ENCODE assay signal across 8 cellular contexts in genomic region chr5:7897014-7897600, GRCh38. TPM values are rescaled to one million over a fixed set of nuclear protein-coding genes. Genes with fewer than 3 reads are reported as not detected.
DNase-seq lines count a peak whose midpoint lies in the region; TF ChIP-seq lines count a peak whose summit lies in the region.

No MANE protein-coding gene starts in this region.

- no peaks in the 10 kb centered on the region for H3K27me3 ChIP-seq in KMS-11 (ENCODE audit: insufficient read depth, low read depth)

- DNase-seq in stimulated activated CD4-positive, alpha-beta T cell treated with anti-CD3 and anti-CD28 coated beads, Interleukin-15, amount 100 ng/mL, for 24 hours = peak; percentile 26
- no peak for DNase-seq in stimulated activated CD4-positive, alpha-beta T cell treated with anti-CD3 and anti-CD28 coated beads, Interleukin-1b, Interleukin-23, amount 100 ng/mL, for 48 hours
- DNase-seq in glutamatergic neuron = peak; percentile 46
- DNase-seq in C1 segment of cervical spinal cord (lab: John Stamatoyannopoulos, UW) = no peak
- DNase-seq in D341Med (ENCODE audit: low spot score) = no peak
- DNase-seq in NCI-H2107 treated with DMSO at 0.1 percent for 48 hours (lab: John Stamatoyannopoulos, UW; ENCODE audit: unreplicated experiment) = no peak

- H3K36me3 ChIP-seq in KMS-11 (ENCODE audit: insufficient read depth) = peaks cover 43% of the 10 kb centered on the region; the same call in 1 of the 2 replicates

- H3K27ac ChIP-seq in KMS-11 = no peak overlapping the region

- peaks cover 3% of the 10 kb centered on the region for H3K4me1 Mint-ChIP-seq in glutamatergic neuron (ENCODE audit: low read depth, unreplicated experiment)

- H3K36me3 Mint-ChIP-seq in glutamatergic neuron (ENCODE audit: unreplicated experiment) = peaks cover 5% of the 10 kb centered on the region

- H3K9ac ChIP-seq in KMS-11 = no peak overlapping the region

- H3K4me3 ChIP-seq in KMS-11 (IDR thresholded peaks at IDR 0.05; ENCODE audit: insufficient read depth, low read depth, low read length) (no peak overlapping the region), WI38 (ENCODE audit: low read depth, low read length) (no peak overlapping the region)

- H3K4me3 Mint-ChIP-seq in glutamatergic neuron (ENCODE audit: unreplicated experiment) = no peak overlapping the region

- H4K20me1 ChIP-seq in KMS-11 (ENCODE audit: insufficient read depth) = peaks cover 14% of the 10 kb centered on the region; the same call in 1 of the 2 replicates

- TF ChIP-seq CTCF in KMS-11 (conservative IDR thresholded peaks at IDR 0.05; ENCODE audit: low read depth, low read length) (peak; percentile 31; the same call in 1 of the 2 replicates), WI38 (IDR thresholded peaks at IDR 0.05; ENCODE audit: low read depth, low read length) (peak; percentile 42; the same call in 1 of the 2 replicates), glutamatergic neuron (IDR thresholded peaks at IDR 0.05; ENCODE audit: partially characterized antibody, unreplicated experiment) (peak; percentile 32)

- no peak overlapping the region for H3K27ac Mint-ChIP-seq in glutamatergic neuron (ENCODE audit: unreplicated experiment)

- H3K4me1 ChIP-seq in KMS-11 (ENCODE audit: low read depth, poor library complexity, severe bottlenecking) = peaks cover 33% of the 10 kb centered on the region

- H3K4me2 ChIP-seq in KMS-11 = no peak overlapping the region

- 0 out of 2 replicates have a peak, but pooled peaks cover 9% of the 10 kb centered on the region for H3K79me2 ChIP-seq in KMS-11 (ENCODE audit: insufficient read depth, low read depth)

- no peaks in the 10 kb centered on the region for H3K9me3 Mint-ChIP-seq in glutamatergic neuron (ENCODE audit: unreplicated experiment)

- H2AFZ ChIP-seq in KMS-11 (ENCODE audit: low read depth) = no peak overlapping the region

- H3K27me3 Mint-ChIP-seq in glutamatergic neuron (ENCODE audit: unreplicated experiment) = peaks cover 2% of the 10 kb centered on the region

RNA-seq across cellular contexts. Expression of gene MTRR, which starts 28.2 kb away (rescaled TPM):
- 37.9 TPM for total RNA-seq in glutamatergic neuron (ENCODE audit: unreplicated experiment)

RNA-seq across cellular contexts. Expression of gene FASTKD3, which starts 28.3 kb away (rescaled TPM):
- 7.4 TPM for total RNA-seq in glutamatergic neuron (ENCODE audit: unreplicated experiment)

RNA-seq across cellular contexts. Expression of gene CFAP90, which starts 46.2 kb away (rescaled TPM):
- not detected for total RNA-seq in glutamatergic neuron (ENCODE audit: unreplicated experiment)

Comparison
In these comparisons a context has a peak if more than half of its experiments do, and no peak if none do; other contexts are left out.
1. DNase-seq: peak in stimulated activated CD4-positive, alpha-beta T cell treated with anti-CD3 and anti-CD28 coated beads, Interleukin-15, amount 100 ng/mL, for 24 hours (single experiment) and glutamatergic neuron (single experiment); none in stimulated activated CD4-positive, alpha-beta T cell treated with anti-CD3 and anti-CD28 coated beads, Interleukin-1b, Interleukin-23, amount 100 ng/mL, for 48 hours (single experiment), C1 segment of cervical spinal cord (0 of 14), D341Med (single experiment) and NCI-H2107 treated with DMSO at 0.1 percent for 48 hours (single experiment).
2. Peak in every context shown above with its lines, with median percentiles within 50 percentile points of each other: CTCF ChIP-seq.